1 cellular context compared by ENCODE assay signal in genomic region chr11:117995472-117995871, GRCh38.
TF ChIP-seq lines count a peak whose summit lies in the region.

No MANE protein-coding gene starts in this region.

TF ChIP-seq in H1, 55 proteins besides CTCF, POLR2A, EP300 and RAD21:
- no peak for TF ChIP-seq BRCA1 (IDR thresholded peaks at IDR 0.05; ENCODE audit: low read depth, low read length)
- no peak for TF ChIP-seq CBX5 (IDR thresholded peaks at IDR 0.05; ENCODE audit: low read depth, low read length)
- no peak for TF ChIP-seq CHD1 (IDR thresholded peaks at IDR 0.05; ENCODE audit: low read depth, low read length)
- TF ChIP-seq TAF7 (optimal IDR thresholded peaks at IDR 0.05; ENCODE audit: borderline replicate concordance, low read depth, low read length): no peak
- no peak for TF ChIP-seq CBX8 (IDR thresholded peaks at IDR 0.05; ENCODE audit: borderline replicate concordance, low read depth, low read length)
- no peak for TF ChIP-seq SAP30 (IDR thresholded peaks at IDR 0.05; ENCODE audit: insufficient read depth, insufficient replicate concordance, low read length)
- TF ChIP-seq RBBP5 (IDR thresholded peaks at IDR 0.05; ENCODE audit: borderline replicate concordance, low read depth, low read length): no peak
- TF ChIP-seq JUND (IDR thresholded peaks at IDR 0.05; ENCODE audit: low read length): no peak
- TF ChIP-seq ZNF274 (IDR thresholded peaks at IDR 0.05; ENCODE audit: borderline replicate concordance, extremely low read depth, low read length): no peak
- TF ChIP-seq TBP (IDR thresholded peaks at IDR 0.05; ENCODE audit: low read depth, low read length): no peak
- no peak for TF ChIP-seq SP2 (IDR thresholded peaks at IDR 0.05; ENCODE audit: low read length)
- no peak for TF ChIP-seq SP4 (IDR thresholded peaks at IDR 0.05; ENCODE audit: low read length)
- TF ChIP-seq NRF1 (IDR thresholded peaks at IDR 0.05; ENCODE audit: low read depth, low read length): no peak
- no peak for TF ChIP-seq CHD7 (IDR thresholded peaks at IDR 0.05; ENCODE audit: insufficient replicate concordance, low read length)
- TF ChIP-seq CEBPB (IDR thresholded peaks at IDR 0.05; ENCODE audit: low read depth, low read length): no peak
- no peak for TF ChIP-seq MAFK (IDR thresholded peaks at IDR 0.05; ENCODE audit: low read depth, low read length)
- TF ChIP-seq POU5F1 (IDR thresholded peaks at IDR 0.05; ENCODE audit: low read depth, low read length): no peak
- TF ChIP-seq HDAC6 (IDR thresholded peaks at IDR 0.05; ENCODE audit: low read depth, low read length): no peak
